In the genomic region with DNA sequence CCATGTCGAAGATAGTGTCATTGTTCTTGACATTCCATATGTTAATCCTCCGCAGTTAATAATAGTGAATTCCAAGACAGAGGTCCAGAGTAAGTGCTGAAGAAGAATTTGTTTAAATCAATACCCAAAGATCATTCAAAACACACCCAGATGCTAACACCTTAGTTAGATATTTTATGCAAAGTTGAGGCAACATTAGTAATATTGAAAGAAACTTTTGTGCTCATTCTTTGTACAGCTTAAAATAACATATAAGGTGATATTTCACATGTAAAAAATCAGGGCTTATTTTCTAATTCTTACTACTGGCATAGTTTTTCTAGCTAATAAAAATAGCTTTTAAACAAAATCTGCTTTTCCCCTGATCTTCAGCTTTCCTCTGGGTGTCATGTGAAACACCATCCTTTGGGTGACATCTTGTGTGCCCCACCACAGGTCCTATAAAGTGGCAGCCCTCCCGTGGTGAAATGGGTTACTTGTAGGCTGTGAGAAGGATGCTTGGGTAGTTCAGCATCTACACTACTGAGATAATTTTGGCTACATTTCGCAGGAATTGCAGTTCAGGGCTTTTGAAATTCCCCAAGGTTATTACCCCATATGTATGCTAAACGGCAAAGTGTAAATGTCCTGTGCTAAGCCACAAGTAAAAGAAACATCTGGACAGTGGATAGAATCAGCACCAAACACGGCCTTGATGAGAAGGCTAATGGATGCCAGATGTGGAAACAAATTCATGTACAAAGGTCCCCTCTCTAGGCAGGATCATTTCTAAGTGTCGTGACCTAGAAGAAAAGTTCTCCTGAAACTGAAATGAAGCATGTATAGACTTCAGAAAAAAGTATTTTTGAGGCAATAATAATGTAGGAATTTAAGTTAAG, we compare ENCODE assay signal across 20 cellular contexts.
DNase-seq lines count a peak whose midpoint lies in the region; ATAC-seq, FAIRE-seq and TF ChIP-seq lines count a peak whose summit lies in the region.
"Had no signal": no experiment of that assay in that cellular context is flagged by ENCODE, and none has a peak within 500 bp of the region (broad histone marks: within the 10 kb centered on the region; RNA-seq: fewer than 3 reads in every experiment).

No MANE protein-coding gene starts in this region.

- H3K9ac ChIP-seq in GM12878 (ENCODE audit: control insufficient read depth, insufficient read depth, low read length), result no peak overlapping the region

- H2AFZ ChIP-seq in GM12878 (ENCODE audit: control insufficient read depth, low read depth, low read length), result no peak overlapping the region

- peaks cover 3% of the 10 kb centered on the region; the same call in 1 of the 2 replicates for H3K4me1 ChIP-seq in GM12878 (ENCODE audit: control insufficient read depth, insufficient read depth, low read length)
- H3K4me1 ChIP-seq in A673 (ENCODE audit: insufficient read depth, low read length, poor library complexity, severe bottlenecking), result no peaks in the 10 kb centered on the region

- TF ChIP-seq CTCF in GM12878 (IDR thresholded peaks at IDR 0.05 in 2 of 3, conservative IDR thresholded peaks at IDR 0.05 in 1 of 3; ENCODE audit: control insufficient read depth in 2 of 3, extremely low read depth in 1 of 3, insufficient read depth in 1 of 3, low read depth in 3 of 3, low read length in 3 of 3) (no peak), A673 (conservative IDR thresholded peaks at IDR 0.05; ENCODE audit: low read depth, low read length) (no peak)

- no peak for DNase-seq in GM12878 (ENCODE audit: low read depth, low spot score)
- DNase-seq in A673 (ENCODE audit: low spot score), result no peak
- no peak for DNase-seq in stimulated activated CD8-positive, alpha-beta memory T cell treated with anti-CD3 and anti-CD28 coated beads, Interleukin-4, amount 100 ng/mL, for 48 hours
- DNase-seq: activated CD4-positive, CD25-positive, alpha-beta regulatory T cell treated with anti-CD3 and anti-CD28 coated beads, Interleukin-2, amount 50 U/mL, for 72 hours; activated effector memory CD4-positive, alpha-beta T cell treated with anti-CD3 and anti-CD28 coated beads, Interleukin-2, amount 50 U/mL, for 16 hours; anterior cingulate cortex; EL; foreskin fibroblast; H9; NCI-H1436 treated with DMSO at 0.1 percent for 48 hours; NCI-H510A; pancreas; SIG-M5; stimulated activated CD4-positive, alpha-beta T cell treated with anti-CD3 and anti-CD28 coated beads, Interleukin-4, amount 100 ng/mL, for 24 hours had no signal

- WGBS in GM12878 (ENCODE audit: insufficient coverage, insufficient replicate concordance, low lambda C conversion rate, missing lambda C conversion rate), result 0% methylated on average over 7 of the region's 7 CpGs

- H3K27me3 ChIP-seq in GM12878 (replicated peaks in 1 of 2; ENCODE audit: control insufficient read depth in 2 of 2, insufficient read depth in 2 of 2, low read length in 1 of 2) (peaks cover 0 to 8% of the 10 kb centered on the region in 2 experiments; a peak in 3 of 4 replicates), A673 (replicated peaks; ENCODE audit: insufficient read depth, low read depth, low read length, poor library complexity) (peaks cover 35% of the 10 kb centered on the region)
- H3K27me3 ChIP-seq: pancreas had no signal

- H3K4me2 ChIP-seq in GM12878 (ENCODE audit: control insufficient read depth, insufficient read depth), result no peak overlapping the region; the same call in 1 of the 2 replicates

- SMC1A ChIA-PET in GM12878 (lab: Charles Lee; ENCODE audit: uncharacterized antibody, unreplicated experiment), result no interaction called here

- H3K4me3 ChIP-seq in GM12878 (no peak overlapping the region), A673 (ENCODE audit: low read depth, low read length, poor library complexity, severe bottlenecking) (no peak overlapping the region)
- H3K4me3 ChIP-seq: pancreas, skin epidermis had no signal

- H3K27ac ChIP-seq in GM12878 (ENCODE audit: control insufficient read depth, insufficient read depth), result no peak overlapping the region
- no peak overlapping the region for H3K27ac ChIP-seq in A673 (ENCODE audit: low read depth, low read length, poor library complexity, severe bottlenecking)
- H3K27ac ChIP-seq: pancreas, skin epidermis had no signal

- H3K36me3 ChIP-seq in GM12878 (ENCODE audit: control insufficient read depth in 2 of 2, insufficient read depth in 2 of 2, low read length in 1 of 2) (no peaks in the 10 kb centered on the region), A673 (ENCODE audit: insufficient read depth, low read length, poor library complexity, severe bottlenecking) (no peaks in the 10 kb centered on the region)
- H3K36me3 ChIP-seq: pancreas had no signal

- POLR2A ChIA-PET in GM12878 (lab: Charles Lee) (no interaction called here), A673 (lab: Charles Lee; ENCODE audit: low non-redundant PET) (no interaction called here)

- intact Hi-C loops in GM12878 (cut with micrococcal nuclease; ENCODE audit: unreplicated experiment), result no loop called here
- intact Hi-C loops in A673 (cut with micrococcal nuclease; ENCODE audit: unreplicated experiment), result no loop called here

- H3K9me3 ChIP-seq in GM12878 (replicated peaks; ENCODE audit: control insufficient read depth, insufficient read depth, low read length) (no peaks in the 10 kb centered on the region), A673 (ENCODE audit: low read depth, low read length, poor library complexity, severe bottlenecking) (no peaks in the 10 kb centered on the region)
- H3K9me3 ChIP-seq: pancreas had no signal

- H3K79me2 ChIP-seq in GM12878 (ENCODE audit: control insufficient read depth, insufficient read depth, low read length), result no peaks in the 10 kb centered on the region

- peak; percentile 75 for FAIRE-seq in GM12878 (lab: Jason Lieb, UNC)
- FAIRE-seq: pancreas had no signal

- no peak for TF ChIP-seq POLR2A in GM12878 (IDR thresholded peaks at IDR 0.05; ENCODE audit: low read depth, low read length)

- in situ Hi-C loops in GM12878 (cut with MboI), result no loop called here

- CTCF ChIA-PET in GM12878 (lab: Yijun Ruan, JAX) (no interaction called here), A673 (lab: Charles Lee) (no interaction called here)

- TF ChIP-seq RAD21 in GM12878 (IDR thresholded peaks at IDR 0.05; ENCODE audit: insufficient read depth, low read depth, low read length), result no peak

- H4K20me1 ChIP-seq in GM12878 (ENCODE audit: control insufficient read depth, insufficient read depth), result no peaks in the 10 kb centered on the region

- RAD21 ChIA-PET in GM12878 (lab: Charles Lee; ENCODE audit: unreplicated experiment), result no interaction called here

- ATAC-seq in GM18499 (IDR thresholded peaks at IDR 0.05; ENCODE audit: insufficient read depth, unreplicated experiment) (peak; percentile 62), GM19468 (IDR thresholded peaks at IDR 0.05; ENCODE audit: extremely low read depth, unreplicated experiment) (peak; percentile 24), HG02885 (IDR thresholded peaks at IDR 0.05; ENCODE audit: poor library complexity, unreplicated experiment) (peak; percentile 74), GM12878 (no peak), esophagus mucosa (no peak), GM18517 (IDR thresholded peaks at IDR 0.05; ENCODE audit: unreplicated experiment) (no peak)
- ATAC-seq: pancreas had no signal

- no TSS peak for BruUV-seq in GM12878 (replicated peaks; lab: Mats Ljungman, UMichigan)
- no TSS peak for BruUV-seq in A673 (replicated peaks; lab: Mats Ljungman, UMichigan)

- no peak for TF ChIP-seq EP300 in GM12878 (IDR thresholded peaks at IDR 0.05; ENCODE audit: borderline replicate concordance in 1 of 2, control insufficient read depth in 1 of 2, low read depth in 2 of 2, low read length in 2 of 2)

TF ChIP-seq in GM12878, 131 proteins besides CTCF, POLR2A, EP300 and RAD21 (continues in another document):
- TF ChIP-seq ATF2 (IDR thresholded peaks at IDR 0.05; ENCODE audit: low read length) (no peak), NFIC (IDR thresholded peaks at IDR 0.05; ENCODE audit: low read depth, low read length) (peak; percentile 51; the same call in 1 of the 2 replicates), MYB (IDR thresholded peaks at IDR 0.05; ENCODE audit: borderline replicate concordance, low read depth, low read length) (no peak), RFX5 (IDR thresholded peaks at IDR 0.05; ENCODE audit: low read depth, low read length) (no peak)
- TF ChIP-seq, protein P1, sequence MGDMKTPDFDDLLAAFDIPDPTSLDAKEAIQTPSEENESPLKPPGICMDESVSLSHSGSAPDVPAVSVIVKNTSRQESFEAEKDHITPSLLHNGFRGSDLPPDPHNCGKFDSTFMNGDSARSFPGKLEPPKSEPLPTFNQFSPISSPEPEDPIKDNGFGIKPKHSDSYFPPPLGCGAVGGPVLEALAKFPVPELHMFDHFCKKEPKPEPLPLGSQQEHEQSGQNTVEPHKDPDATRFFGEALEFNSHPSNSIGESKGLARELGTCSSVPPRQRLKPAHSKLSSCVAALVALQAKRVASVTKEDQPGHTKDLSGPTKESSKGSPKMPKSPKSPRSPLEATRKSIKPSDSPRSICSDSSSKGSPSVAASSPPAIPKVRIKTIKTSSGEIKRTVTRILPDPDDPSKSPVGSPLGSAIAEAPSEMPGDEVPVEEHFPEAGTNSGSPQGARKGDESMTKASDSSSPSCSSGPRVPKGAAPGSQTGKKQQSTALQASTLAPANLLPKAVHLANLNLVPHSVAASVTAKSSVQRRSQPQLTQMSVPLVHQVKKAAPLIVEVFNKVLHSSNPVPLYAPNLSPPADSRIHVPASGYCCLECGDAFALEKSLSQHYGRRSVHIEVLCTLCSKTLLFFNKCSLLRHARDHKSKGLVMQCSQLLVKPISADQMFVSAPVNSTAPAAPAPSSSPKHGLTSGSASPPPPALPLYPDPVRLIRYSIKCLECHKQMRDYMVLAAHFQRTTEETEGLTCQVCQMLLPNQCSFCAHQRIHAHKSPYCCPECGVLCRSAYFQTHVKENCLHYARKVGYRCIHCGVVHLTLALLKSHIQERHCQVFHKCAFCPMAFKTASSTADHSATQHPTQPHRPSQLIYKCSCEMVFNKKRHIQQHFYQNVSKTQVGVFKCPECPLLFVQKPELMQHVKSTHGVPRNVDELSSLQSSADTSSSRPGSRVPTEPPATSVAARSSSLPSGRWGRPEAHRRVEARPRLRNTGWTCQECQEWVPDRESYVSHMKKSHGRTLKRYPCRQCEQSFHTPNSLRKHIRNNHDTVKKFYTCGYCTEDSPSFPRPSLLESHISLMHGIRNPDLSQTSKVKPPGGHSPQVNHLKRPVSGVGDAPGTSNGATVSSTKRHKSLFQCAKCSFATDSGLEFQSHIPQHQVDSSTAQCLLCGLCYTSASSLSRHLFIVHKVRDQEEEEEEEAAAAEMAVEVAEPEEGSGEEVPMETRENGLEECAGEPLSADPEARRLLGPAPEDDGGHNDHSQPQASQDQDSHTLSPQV (IDR thresholded peaks at IDR 0.05), result no peak

Comparison
In these comparisons a context has a peak if more than half of its experiments do, and no peak if none do; other contexts are left out.
1. ATAC-seq: peak in GM18499 (single experiment), GM19468 (single experiment) and HG02885 (single experiment); none in GM12878 (single experiment), esophagus mucosa (single experiment) and GM18517 (single experiment).